1 cellular context compared by ENCODE assay signal in the genomic region with DNA sequence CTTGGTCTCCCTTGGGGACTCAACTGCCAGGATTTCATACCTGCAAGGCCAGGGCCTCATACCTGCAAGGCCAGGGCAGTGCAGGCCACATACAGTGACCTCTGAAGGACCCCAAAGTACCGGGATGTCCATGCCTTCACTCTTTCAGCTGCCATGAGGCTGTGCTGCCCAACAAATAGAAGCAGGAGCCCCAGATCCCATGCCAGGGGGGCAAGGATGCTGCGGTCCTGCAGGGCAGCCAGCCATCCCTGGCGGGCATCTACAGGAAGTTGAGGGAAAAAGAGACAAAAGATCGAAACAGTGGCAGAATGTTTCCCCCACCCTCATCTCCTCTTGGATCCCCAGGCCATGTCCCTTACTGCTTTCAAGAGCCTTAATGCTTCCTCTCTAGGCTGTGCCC.
TF ChIP-seq lines count a peak whose summit lies in the region.

No MANE protein-coding gene starts in this region.

TF ChIP-seq in HepG2, 621 proteins besides CTCF, POLR2A, EP300 and RAD21:
- TF ChIP-seq, protein P1, sequence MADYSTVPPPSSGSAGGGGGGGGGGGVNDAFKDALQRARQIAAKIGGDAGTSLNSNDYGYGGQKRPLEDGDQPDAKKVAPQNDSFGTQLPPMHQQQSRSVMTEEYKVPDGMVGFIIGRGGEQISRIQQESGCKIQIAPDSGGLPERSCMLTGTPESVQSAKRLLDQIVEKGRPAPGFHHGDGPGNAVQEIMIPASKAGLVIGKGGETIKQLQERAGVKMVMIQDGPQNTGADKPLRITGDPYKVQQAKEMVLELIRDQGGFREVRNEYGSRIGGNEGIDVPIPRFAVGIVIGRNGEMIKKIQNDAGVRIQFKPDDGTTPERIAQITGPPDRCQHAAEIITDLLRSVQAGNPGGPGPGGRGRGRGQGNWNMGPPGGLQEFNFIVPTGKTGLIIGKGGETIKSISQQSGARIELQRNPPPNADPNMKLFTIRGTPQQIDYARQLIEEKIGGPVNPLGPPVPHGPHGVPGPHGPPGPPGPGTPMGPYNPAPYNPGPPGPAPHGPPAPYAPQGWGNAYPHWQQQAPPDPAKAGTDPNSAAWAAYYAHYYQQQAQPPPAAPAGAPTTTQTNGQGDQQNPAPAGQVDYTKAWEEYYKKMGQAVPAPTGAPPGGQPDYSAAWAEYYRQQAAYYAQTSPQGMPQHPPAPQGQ (CRISPR knock-in tag; IDR thresholded peaks at IDR 0.05; ENCODE audit: borderline replicate concordance) = 0 out of 2 replicates have a peak, but pooled peaks have one; percentile 55
- TF ChIP-seq AHR (CRISPR knock-in tag; IDR thresholded peaks at IDR 0.05) = no peak
- TF ChIP-seq AKAP8 (CRISPR knock-in tag; IDR thresholded peaks at IDR 0.05) = no peak
- no peak for TF ChIP-seq ZNF614 (CRISPR knock-in tag; IDR thresholded peaks at IDR 0.05; ENCODE audit: borderline replicate concordance)
- no peak for TF ChIP-seq SMC3 (IDR thresholded peaks at IDR 0.05; ENCODE audit: low read length)
- TF ChIP-seq, protein P2, sequence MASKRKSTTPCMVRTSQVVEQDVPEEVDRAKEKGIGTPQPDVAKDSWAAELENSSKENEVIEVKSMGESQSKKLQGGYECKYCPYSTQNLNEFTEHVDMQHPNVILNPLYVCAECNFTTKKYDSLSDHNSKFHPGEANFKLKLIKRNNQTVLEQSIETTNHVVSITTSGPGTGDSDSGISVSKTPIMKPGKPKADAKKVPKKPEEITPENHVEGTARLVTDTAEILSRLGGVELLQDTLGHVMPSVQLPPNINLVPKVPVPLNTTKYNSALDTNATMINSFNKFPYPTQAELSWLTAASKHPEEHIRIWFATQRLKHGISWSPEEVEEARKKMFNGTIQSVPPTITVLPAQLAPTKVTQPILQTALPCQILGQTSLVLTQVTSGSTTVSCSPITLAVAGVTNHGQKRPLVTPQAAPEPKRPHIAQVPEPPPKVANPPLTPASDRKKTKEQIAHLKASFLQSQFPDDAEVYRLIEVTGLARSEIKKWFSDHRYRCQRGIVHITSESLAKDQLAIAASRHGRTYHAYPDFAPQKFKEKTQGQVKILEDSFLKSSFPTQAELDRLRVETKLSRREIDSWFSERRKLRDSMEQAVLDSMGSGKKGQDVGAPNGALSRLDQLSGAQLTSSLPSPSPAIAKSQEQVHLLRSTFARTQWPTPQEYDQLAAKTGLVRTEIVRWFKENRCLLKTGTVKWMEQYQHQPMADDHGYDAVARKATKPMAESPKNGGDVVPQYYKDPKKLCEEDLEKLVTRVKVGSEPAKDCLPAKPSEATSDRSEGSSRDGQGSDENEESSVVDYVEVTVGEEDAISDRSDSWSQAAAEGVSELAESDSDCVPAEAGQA (IDR thresholded peaks at IDR 0.05; ENCODE audit: low read depth) = no peak
- TF ChIP-seq, protein P2 (CRISPR knock-in tag; IDR thresholded peaks at IDR 0.05; ENCODE audit: borderline replicate concordance) = no peak
- no peak for TF ChIP-seq EED (CRISPR knock-in tag; IDR thresholded peaks at IDR 0.05)
- TF ChIP-seq TCF7L2 (IDR thresholded peaks at IDR 0.05; ENCODE audit: low read depth, low read length) = no peak
- TF ChIP-seq, protein P3, sequence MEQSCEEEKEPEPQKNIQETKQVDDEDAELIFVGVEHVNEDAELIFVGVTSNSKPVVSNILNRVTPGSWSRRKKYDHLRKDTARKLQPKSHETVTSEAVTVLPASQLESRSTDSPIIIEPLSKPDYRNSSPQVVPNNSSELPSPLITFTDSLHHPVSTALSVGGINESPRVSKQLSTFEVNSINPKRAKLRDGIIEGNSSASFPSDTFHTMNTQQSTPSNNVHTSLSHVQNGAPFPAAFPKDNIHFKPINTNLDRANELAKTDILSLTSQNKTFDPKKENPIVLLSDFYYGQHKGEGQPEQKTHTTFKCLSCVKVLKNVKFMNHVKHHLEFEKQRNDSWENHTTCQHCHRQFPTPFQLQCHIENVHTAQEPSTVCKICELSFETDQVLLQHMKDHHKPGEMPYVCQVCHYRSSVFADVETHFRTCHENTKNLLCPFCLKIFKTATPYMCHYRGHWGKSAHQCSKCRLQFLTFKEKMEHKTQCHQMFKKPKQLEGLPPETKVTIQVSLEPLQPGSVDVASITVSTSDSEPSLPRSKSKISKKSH (CRISPR knock-in tag; IDR thresholded peaks at IDR 0.05; ENCODE audit: borderline replicate concordance) = no peak
- TF ChIP-seq ZSCAN30 (CRISPR knock-in tag; IDR thresholded peaks at IDR 0.05) = no peak
- 0 out of 2 replicates have a peak, but pooled peaks have one; percentile 37 for TF ChIP-seq ZNF567 (CRISPR knock-in tag; IDR thresholded peaks at IDR 0.05; ENCODE audit: borderline replicate concordance)
- no peak for TF ChIP-seq PHB2 (IDR thresholded peaks at IDR 0.05; ENCODE audit: partially characterized antibody)
- TF ChIP-seq MAFG (CRISPR knock-in tag; IDR thresholded peaks at IDR 0.05) = no peak
- TF ChIP-seq ZBTB42 (CRISPR knock-in tag; IDR thresholded peaks at IDR 0.05) = 0 out of 2 replicates have a peak, but pooled peaks have one; percentile 14
- TF ChIP-seq, protein P4, sequence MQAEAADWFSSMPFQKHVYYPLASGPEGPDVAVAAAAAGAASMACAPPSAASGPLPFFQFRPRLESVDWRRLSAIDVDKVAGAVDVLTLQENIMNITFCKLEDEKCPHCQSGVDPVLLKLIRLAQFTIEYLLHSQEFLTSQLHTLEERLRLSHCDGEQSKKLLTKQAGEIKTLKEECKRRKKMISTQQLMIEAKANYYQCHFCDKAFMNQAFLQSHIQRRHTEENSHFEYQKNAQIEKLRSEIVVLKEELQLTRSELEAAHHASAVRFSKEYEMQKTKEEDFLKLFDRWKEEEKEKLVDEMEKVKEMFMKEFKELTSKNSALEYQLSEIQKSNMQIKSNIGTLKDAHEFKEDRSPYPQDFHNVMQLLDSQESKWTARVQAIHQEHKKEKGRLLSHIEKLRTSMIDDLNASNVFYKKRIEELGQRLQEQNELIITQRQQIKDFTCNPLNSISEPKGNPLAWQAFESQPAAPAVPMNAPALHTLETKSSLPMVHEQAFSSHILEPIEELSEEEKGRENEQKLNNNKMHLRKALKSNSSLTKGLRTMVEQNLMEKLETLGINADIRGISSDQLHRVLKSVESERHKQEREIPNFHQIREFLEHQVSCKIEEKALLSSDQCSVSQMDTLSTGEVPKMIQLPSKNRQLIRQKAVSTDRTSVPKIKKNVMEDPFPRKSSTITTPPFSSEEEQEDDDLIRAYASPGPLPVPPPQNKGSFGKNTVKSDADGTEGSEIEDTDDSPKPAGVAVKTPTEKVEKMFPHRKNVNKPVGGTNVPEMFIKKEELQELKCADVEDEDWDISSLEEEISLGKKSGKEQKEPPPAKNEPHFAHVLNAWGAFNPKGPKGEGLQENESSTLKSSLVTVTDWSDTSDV (CRISPR knock-in tag; IDR thresholded peaks at IDR 0.05) = no peak
- TF ChIP-seq, protein P5, sequence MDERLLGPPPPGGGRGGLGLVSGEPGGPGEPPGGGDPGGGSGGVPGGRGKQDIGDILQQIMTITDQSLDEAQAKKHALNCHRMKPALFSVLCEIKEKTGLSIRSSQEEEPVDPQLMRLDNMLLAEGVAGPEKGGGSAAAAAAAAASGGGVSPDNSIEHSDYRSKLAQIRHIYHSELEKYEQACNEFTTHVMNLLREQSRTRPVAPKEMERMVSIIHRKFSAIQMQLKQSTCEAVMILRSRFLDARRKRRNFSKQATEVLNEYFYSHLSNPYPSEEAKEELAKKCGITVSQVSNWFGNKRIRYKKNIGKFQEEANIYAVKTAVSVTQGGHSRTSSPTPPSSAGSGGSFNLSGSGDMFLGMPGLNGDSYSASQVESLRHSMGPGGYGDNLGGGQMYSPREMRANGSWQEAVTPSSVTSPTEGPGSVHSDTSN (CRISPR knock-in tag; IDR thresholded peaks at IDR 0.05) = no peak
- TF ChIP-seq TOPORS (CRISPR knock-in tag; IDR thresholded peaks at IDR 0.05) = no peak
- TF ChIP-seq SRSF1 (optimal IDR thresholded peaks at IDR 0.05; ENCODE audit: low read depth, low read length) = no peak
- TF ChIP-seq KDM5B (CRISPR knock-in tag; IDR thresholded peaks at IDR 0.05; ENCODE audit: borderline replicate concordance) = 0 out of 2 replicates have a peak, but pooled peaks have one; percentile 2
- TF ChIP-seq, protein P6, sequence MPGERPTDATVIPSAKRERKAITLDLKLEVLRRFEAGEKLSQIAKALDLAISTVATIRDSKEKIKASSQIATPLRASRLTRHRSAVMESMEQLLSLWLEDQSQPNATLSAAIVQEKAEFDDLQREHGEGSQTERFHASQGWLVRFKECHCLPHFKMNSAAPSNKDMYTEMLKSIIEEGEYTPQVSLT (CRISPR knock-in tag; IDR thresholded peaks at IDR 0.05; ENCODE audit: borderline replicate concordance, low read depth) = no peak
- no peak for TF ChIP-seq ZNF335 (CRISPR knock-in tag; IDR thresholded peaks at IDR 0.05)
- TF ChIP-seq ZNF557 (CRISPR knock-in tag; IDR thresholded peaks at IDR 0.05) = no peak
- TF ChIP-seq SAP130 (CRISPR knock-in tag; IDR thresholded peaks at IDR 0.05; ENCODE audit: low read depth) = no peak
- TF ChIP-seq ZNF615 (CRISPR knock-in tag; IDR thresholded peaks at IDR 0.05; ENCODE audit: borderline replicate concordance) = no peak
- TF ChIP-seq, protein P7, sequence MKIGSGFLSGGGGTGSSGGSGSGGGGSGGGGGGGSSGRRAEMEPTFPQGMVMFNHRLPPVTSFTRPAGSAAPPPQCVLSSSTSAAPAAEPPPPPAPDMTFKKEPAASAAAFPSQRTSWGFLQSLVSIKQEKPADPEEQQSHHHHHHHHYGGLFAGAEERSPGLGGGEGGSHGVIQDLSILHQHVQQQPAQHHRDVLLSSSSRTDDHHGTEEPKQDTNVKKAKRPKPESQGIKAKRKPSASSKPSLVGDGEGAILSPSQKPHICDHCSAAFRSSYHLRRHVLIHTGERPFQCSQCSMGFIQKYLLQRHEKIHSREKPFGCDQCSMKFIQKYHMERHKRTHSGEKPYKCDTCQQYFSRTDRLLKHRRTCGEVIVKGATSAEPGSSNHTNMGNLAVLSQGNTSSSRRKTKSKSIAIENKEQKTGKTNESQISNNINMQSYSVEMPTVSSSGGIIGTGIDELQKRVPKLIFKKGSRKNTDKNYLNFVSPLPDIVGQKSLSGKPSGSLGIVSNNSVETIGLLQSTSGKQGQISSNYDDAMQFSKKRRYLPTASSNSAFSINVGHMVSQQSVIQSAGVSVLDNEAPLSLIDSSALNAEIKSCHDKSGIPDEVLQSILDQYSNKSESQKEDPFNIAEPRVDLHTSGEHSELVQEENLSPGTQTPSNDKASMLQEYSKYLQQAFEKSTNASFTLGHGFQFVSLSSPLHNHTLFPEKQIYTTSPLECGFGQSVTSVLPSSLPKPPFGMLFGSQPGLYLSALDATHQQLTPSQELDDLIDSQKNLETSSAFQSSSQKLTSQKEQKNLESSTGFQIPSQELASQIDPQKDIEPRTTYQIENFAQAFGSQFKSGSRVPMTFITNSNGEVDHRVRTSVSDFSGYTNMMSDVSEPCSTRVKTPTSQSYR (CRISPR knock-in tag; IDR thresholded peaks at IDR 0.05; ENCODE audit: borderline replicate concordance) = no peak
- TF ChIP-seq, protein P8, sequence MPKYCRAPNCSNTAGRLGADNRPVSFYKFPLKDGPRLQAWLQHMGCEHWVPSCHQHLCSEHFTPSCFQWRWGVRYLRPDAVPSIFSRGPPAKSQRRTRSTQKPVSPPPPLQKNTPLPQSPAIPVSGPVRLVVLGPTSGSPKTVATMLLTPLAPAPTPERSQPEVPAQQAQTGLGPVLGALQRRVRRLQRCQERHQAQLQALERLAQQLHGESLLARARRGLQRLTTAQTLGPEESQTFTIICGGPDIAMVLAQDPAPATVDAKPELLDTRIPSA (CRISPR knock-in tag; IDR thresholded peaks at IDR 0.05; ENCODE audit: borderline replicate concordance) = no peak
- TF ChIP-seq CCDC6 (CRISPR knock-in tag; IDR thresholded peaks at IDR 0.05) = no peak
- no peak for TF ChIP-seq ZNF33B (CRISPR knock-in tag; IDR thresholded peaks at IDR 0.05)
